In the genomic region with DNA sequence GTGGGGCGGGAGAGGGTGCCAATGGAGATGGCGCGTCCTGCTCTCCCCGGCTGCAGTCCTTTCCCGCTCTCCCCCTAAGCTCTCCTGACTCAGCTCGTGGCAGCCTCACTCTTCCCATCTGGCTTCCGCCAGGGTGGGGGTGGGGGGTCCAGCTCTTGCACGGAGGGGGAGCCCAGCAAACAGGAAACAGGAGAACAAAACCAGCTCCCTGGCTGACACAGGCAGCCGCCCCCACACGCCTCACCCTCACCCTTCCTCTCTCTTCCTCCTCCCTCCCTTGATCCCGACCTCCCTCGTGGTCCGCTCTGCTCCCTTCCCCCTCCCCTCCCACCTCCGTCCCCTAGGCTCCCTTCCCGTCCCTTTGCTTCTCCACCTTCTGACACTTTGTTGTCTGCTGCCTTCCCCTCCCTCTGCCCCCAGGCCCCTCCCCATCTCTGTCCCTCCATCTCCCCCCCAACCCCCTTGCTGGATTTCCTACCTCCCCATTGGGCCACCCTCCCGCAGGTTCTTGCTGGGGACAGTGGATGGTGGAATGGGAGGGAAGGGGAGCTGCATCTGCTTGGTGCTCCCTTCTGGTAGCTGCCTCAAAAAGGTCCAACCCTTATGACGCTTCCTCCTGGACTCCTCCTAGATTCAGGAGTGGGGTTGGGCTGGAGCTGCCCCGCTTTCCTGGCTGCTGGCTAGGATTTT, we compare ENCODE assay signal across 8 cellular contexts. TPM values are rescaled to one million over a fixed set of nuclear protein-coding genes. Genes with fewer than 3 reads are reported as not detected.
DNase-seq lines count a peak whose midpoint lies in the region; ATAC-seq lines count a peak whose summit lies in the region.

No MANE protein-coding gene starts in this region.

- CTCF ChIA-PET in activated naive CD4-positive, alpha-beta T cell treated with anti-CD3 and anti-CD28 coated beads for 36 hours (lab: Charles Lee), result interaction anchor here (0.5 kb wide), 1 partner anchor 123 kb away, joined by 3 read pairs; no protein-coding TSS in a partner anchor

- ATAC-seq in left cardiac atrium (peak; percentile 18 to 21), sciatic nerve (peak; percentile 50), GM21367 (IDR thresholded peaks at IDR 0.05; ENCODE audit: unreplicated experiment) (no peak)

- peaks cover 15% of the 10 kb centered on the region for H3K4me1 Mint-ChIP-seq in activated naive CD4-positive, alpha-beta T cell treated with anti-CD3 and anti-CD28 coated beads for 36 hours (ENCODE audit: low read depth)

- DNase-seq in GM04503 (ENCODE audit: low read depth) (peak; percentile 81), UCSD-AML1 (lab: John Stamatoyannopoulos, UW; ENCODE audit: unreplicated experiment) (peak; percentile 87), left cardiac atrium (peak; percentile 62), sciatic nerve (ENCODE audit: low spot score) (no peak), SKM-1 (lab: John Stamatoyannopoulos, UW; ENCODE audit: unreplicated experiment) (no peak)
- no peak for DNase-seq in activated CD8-positive, alpha-beta memory T cell treated with anti-CD3 and anti-CD28 coated beads, Interleukin-2, amount 50 U/mL, for 48 hours
- DNase-seq in activated naive CD4-positive, alpha-beta T cell treated with anti-CD3 and anti-CD28 coated beads for 36 hours, result no peak

- H3K27me3 Mint-ChIP-seq in activated naive CD4-positive, alpha-beta T cell treated with anti-CD3 and anti-CD28 coated beads for 36 hours (ENCODE audit: low read depth), result peaks cover 34% of the 10 kb centered on the region

- no peak overlapping the region for H3K4me3 Mint-ChIP-seq in activated naive CD4-positive, alpha-beta T cell treated with anti-CD3 and anti-CD28 coated beads for 36 hours

- no peaks in the 10 kb centered on the region for H3K9me3 Mint-ChIP-seq in activated naive CD4-positive, alpha-beta T cell treated with anti-CD3 and anti-CD28 coated beads for 36 hours

- intact Hi-C loops in left cardiac atrium (cut with DNase I) (no loop called here), sciatic nerve (cut with DNase I) (no loop called here)
- intact Hi-C loops in activated naive CD4-positive, alpha-beta T cell treated with anti-CD3 and anti-CD28 coated beads for 36 hours (cut with micrococcal nuclease), result no loop called here

- H3K36me3 Mint-ChIP-seq in activated naive CD4-positive, alpha-beta T cell treated with anti-CD3 and anti-CD28 coated beads for 36 hours (ENCODE audit: low read depth), result no peaks in the 10 kb centered on the region

- H3K27ac Mint-ChIP-seq in activated naive CD4-positive, alpha-beta T cell treated with anti-CD3 and anti-CD28 coated beads for 36 hours, result no peak overlapping the region

RNA-seq across cellular contexts. Expression of a gene that starts 23.7 kb away (rescaled TPM):
- 10 to 100 TPM; 54.1 to 91.9 TPM for total RNA-seq in left cardiac atrium
- total RNA-seq in sciatic nerve, result 154 TPM
- 1 to 10 TPM in 1 of 2 experiments, under 1 TPM in 1; 0.52 to 1.0 TPM for total RNA-seq in activated naive CD4-positive, alpha-beta T cell treated with anti-CD3 and anti-CD28 coated beads for 36 hours

Comparison
In these comparisons a context has a peak if more than half of its experiments do, and no peak if none do; other contexts are left out.
1. DNase-seq: peak in GM04503 (single experiment), UCSD-AML1 (single experiment) and left cardiac atrium (single experiment); none in sciatic nerve (single experiment), SKM-1 (single experiment), activated CD8-positive, alpha-beta memory T cell treated with anti-CD3 and anti-CD28 coated beads, Interleukin-2, amount 50 U/mL, for 48 hours (single experiment) and activated naive CD4-positive, alpha-beta T cell treated with anti-CD3 and anti-CD28 coated beads for 36 hours (single experiment).
2. RNA of a gene that starts 23.7 kb away (total RNA-seq): 154 TPM in sciatic nerve (single experiment) and 54.1 to 91.9 TPM in left cardiac atrium; 0.52 to 1.0 TPM in activated naive CD4-positive, alpha-beta T cell treated with anti-CD3 and anti-CD28 coated beads for 36 hours; every median in the first group is over 10 times any median in the second.